Comparison of ENCODE assay signal across 27 cellular contexts in the genomic region with DNA sequence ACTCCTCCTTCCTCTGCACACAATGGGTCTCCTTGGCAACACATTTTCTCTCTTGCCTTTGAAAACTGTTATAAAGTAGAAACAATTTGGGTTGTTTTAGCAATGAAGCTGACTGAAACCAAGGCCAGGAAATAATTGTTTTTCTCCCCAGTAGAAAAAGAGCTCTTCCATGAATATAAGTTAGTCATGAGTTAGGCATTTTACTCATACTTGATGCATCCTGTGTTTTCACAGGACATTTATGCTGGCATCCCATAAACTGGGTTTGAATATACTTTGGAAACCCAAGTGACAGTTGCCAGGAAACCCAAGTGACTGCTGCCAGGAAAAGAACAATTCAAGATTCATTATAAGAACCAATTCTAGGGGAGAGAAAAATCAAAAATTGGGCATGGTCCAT.
DNase-seq lines count a peak whose midpoint lies in the region; ATAC-seq, FAIRE-seq and TF ChIP-seq lines count a peak whose summit lies in the region.
"Had no signal": no experiment of that assay in that cellular context is flagged by ENCODE, and none has a peak within 500 bp of the region (broad histone marks: within the 10 kb centered on the region; RNA-seq: fewer than 3 reads in every experiment).

No MANE protein-coding gene starts in this region.

- H3K27me3 ChIP-seq in brain microvascular endothelial cell (replicated peaks), result no peaks in the 10 kb centered on the region
- H3K27me3 ChIP-seq: gastroesophageal sphincter, right atrium auricular region, stomach, transverse colon had no signal

- DNase-seq in HT1080 (ENCODE audit: low read depth) (peak; percentile 87), brain microvascular endothelial cell (peak; percentile 3), globus pallidus (ENCODE audit: low spot score) (peak; percentile 5), stromal cell of bone marrow (ENCODE audit: low read depth) (peak; percentile 55), T-helper 1 cell (no peak), HTR-8/SVneo (ENCODE audit: insufficient read length, low spot score) (no peak), Right ventricle myocardium inferior (ENCODE audit: missing footprints) (no peak)
- DNase-seq: activated CD4-positive, alpha-beta memory T cell treated with anti-CD3 and anti-CD28 coated beads for 36 hours; activated effector memory CD4-positive, alpha-beta T cell treated with Interleukin-2 at 50 U/mL for 16 hours; activated naive CD8-positive, alpha-beta T cell treated with anti-CD3 and anti-CD28 coated beads, Interleukin-2, amount 50 U/mL, for 24 hours; AML-193; caudate nucleus; CD8-positive, alpha-beta memory T cell; naive B cell; NCI-H1436; NCI-H510A treated with DMSO at 0.1 percent for 48 hours; RPMI8226; SK-N-SH; stomach; T-helper 9 cell; transverse colon had no signal

- ATAC-seq in HG03432 (IDR thresholded peaks at IDR 0.05; ENCODE audit: unreplicated experiment) (no peak), Right ventricle myocardium inferior (no peak)
- ATAC-seq: activated naive CD8-positive, alpha-beta T cell treated with anti-CD3 and anti-CD28 coated beads, Interleukin-2, amount 50 U/mL, for 24 hours; gastroesophageal sphincter; HepG2; WTC11 had no signal

- no peak overlapping the region for H3K4me3 ChIP-seq in brain microvascular endothelial cell (ENCODE audit: low read depth, low read length)
- H3K4me3 ChIP-seq: gastroesophageal sphincter, right atrium auricular region, stomach, transverse colon had no signal

- intact Hi-C loops in Right ventricle myocardium inferior (cut with DNase I), result no loop called here

- TF ChIP-seq CTCF in brain microvascular endothelial cell (IDR thresholded peaks at IDR 0.05; ENCODE audit: low read depth, low read length, missing control alignments), result no peak

- in situ Hi-C loops in brain microvascular endothelial cell (cut with HindIII; ENCODE audit: low pct_ligation_motif_present, low sequenced_read_pairs), result no loop called here

- no peak overlapping the region for H3K27ac ChIP-seq in brain microvascular endothelial cell
- H3K27ac ChIP-seq: gastroesophageal sphincter, right atrium auricular region, stomach, transverse colon had no signal

- H3K36me3 ChIP-seq in brain microvascular endothelial cell (replicated peaks), result no peaks in the 10 kb centered on the region
- H3K36me3 ChIP-seq: gastroesophageal sphincter, right atrium auricular region, stomach, transverse colon had no signal

- FAIRE-seq in HTR-8/SVneo (lab: Jason Lieb, UNC), result no peak
- FAIRE-seq: GM12892, HepG2 had no signal

Comparison
In these comparisons a context has a peak if more than half of its experiments do, and no peak if none do; other contexts are left out.
1. DNase-seq: peak in HT1080 (single experiment), brain microvascular endothelial cell (single experiment), globus pallidus (single experiment) and stromal cell of bone marrow (single experiment); none in T-helper 1 cell (0 of 5), HTR-8/SVneo (single experiment) and Right ventricle myocardium inferior (single experiment).